9 cellular contexts compared by ENCODE assay signal in genomic region chr9:121059998-121060636, GRCh38. TPM values are rescaled to one million over a fixed set of nuclear protein-coding genes. Genes with fewer than 3 reads are reported as not detected.
A peak's percentile ranks its signal among the peaks of the same experiment; 100 is the strongest.
DNase-seq lines count a peak whose midpoint lies in the region; ATAC-seq, FAIRE-seq and TF ChIP-seq lines count a peak whose summit lies in the region.
"Had no signal": no experiment of that assay in that cellular context is flagged by ENCODE, and none has a peak within 500 bp of the region (broad histone marks: within the 10 kb centered on the region; RNA-seq: fewer than 3 reads in every experiment).

No MANE protein-coding gene starts in this region.

- no peak overlapping the region for H3K27ac ChIP-seq in CD4-positive, alpha-beta T cell (ENCODE audit: low read depth, low read length)
- H3K27ac ChIP-seq in right atrium auricular region (no peak overlapping the region), small intestine (ENCODE audit: low read depth in 1 of 2, low read length in 1 of 2) (no peak overlapping the region)

- DNase-seq in CD4-positive, alpha-beta T cell = peak in 3 of 10 experiments; percentile 9 to 15 (median 12)
- DNase-seq in GM13977 (ENCODE audit: low spot score) (peak; percentile 43), NCI-H226 (peak; percentile 47), adipocyte (ENCODE audit: low read depth) (peak; percentile 92), right atrium auricular region (ENCODE audit: low spot score) (no peak), small intestine (peak; percentile 73)
- DNase-seq in T-helper 2 cell treated with Interferon-gamma antibody and Interleukin-4, amounts not matched to agents 5 μg/mL and 100 μg/mL, for 36 hours (ENCODE audit: low spot score) = no peak
- DNase-seq: right cardiac atrium had no signal

- intact Hi-C loops in CD4-positive, alpha-beta T cell (cut with DNase I, micrococcal nuclease) = loop anchor here (1.0 to 10.0 kb wide), 6 partner anchors 115 to 438 kb away; no protein-coding TSS in a partner anchor

- peak; percentile 77 for TF ChIP-seq CTCF in CD4-positive, alpha-beta T cell (IDR thresholded peaks at IDR 0.05)
- TF ChIP-seq CTCF in GM13977 (IDR thresholded peaks at IDR 0.05; ENCODE audit: extremely low read depth, insufficient read depth, missing control alignments) (peak; percentile 67), right atrium auricular region (IDR thresholded peaks at IDR 0.05) (peak; percentile 59 to 81)

- H3K4me3 ChIP-seq in adipocyte (ENCODE audit: low read length) (peak overlapping the region; percentile 39), right atrium auricular region (no peak overlapping the region), small intestine (ENCODE audit: low read depth in 1 of 2, low read length in 2 of 2) (no peak overlapping the region)

- H3K27ac Mint-ChIP-seq in CD4-positive, alpha-beta T cell = no peak overlapping the region
- H3K27ac Mint-ChIP-seq in T-helper 2 cell treated with Interferon-gamma antibody and Interleukin-4, amounts not matched to agents 5 μg/mL and 100 μg/mL, for 36 hours = no peak overlapping the region

- POLR2A ChIA-PET in CD4-positive, alpha-beta T cell (lab: Charles Lee) = interaction anchor here (0.6 to 2.6 kb wide), 7 partner anchors 11 to 395 kb away, joined by 4 to 20 read pairs (median 6); partner anchors contain the start of genes FBXW2 and RAB14

- H3K27me3 Mint-ChIP-seq in CD4-positive, alpha-beta T cell = no peaks in the 10 kb centered on the region
- peaks cover 5% of the 10 kb centered on the region for H3K27me3 Mint-ChIP-seq in T-helper 2 cell treated with Interferon-gamma antibody and Interleukin-4, amounts not matched to agents 5 μg/mL and 100 μg/mL, for 36 hours (ENCODE audit: low read depth)

- whole genome bisulfite sequencing in small intestine, 3 donors = 13 to 20% (median 19%) methylated on average over 6 of the region's 6 CpGs

- FAIRE-seq in small intestine (lab: Jason Lieb, UNC) = no peak

- in situ Hi-C loops in GM13977 (cut with MboI; ENCODE audit: low pct_unique_long_range_greater_than_20kb, low sequenced_read_pairs, unreplicated experiment) = loop anchor here (10.0 kb wide), 1 partner anchor 305 kb away; no protein-coding TSS in a partner anchor

- H3K36me3 ChIP-seq in adipocyte (ENCODE audit: control insufficient read depth, insufficient read depth, low read length, severe bottlenecking) (no peaks in the 10 kb centered on the region), right atrium auricular region (no peaks in the 10 kb centered on the region), small intestine (ENCODE audit: control insufficient read depth in 2 of 2, insufficient read depth in 2 of 2, low read length in 2 of 2) (no peaks in the 10 kb centered on the region)

- no peak for ATAC-seq in CD4-positive, alpha-beta T cell (ENCODE audit: poor library complexity)
- ATAC-seq in HG02588 (IDR thresholded peaks at IDR 0.05; ENCODE audit: unreplicated experiment) = no peak

- H3K4me3 Mint-ChIP-seq in CD4-positive, alpha-beta T cell = no peak overlapping the region
- no peak overlapping the region for H3K4me3 Mint-ChIP-seq in T-helper 2 cell treated with Interferon-gamma antibody and Interleukin-4, amounts not matched to agents 5 μg/mL and 100 μg/mL, for 36 hours

- peaks cover 3% of the 10 kb centered on the region for H3K4me1 ChIP-seq in adipocyte (ENCODE audit: control insufficient read depth, insufficient read depth, low read length)
- H3K4me1 ChIP-seq in right atrium auricular region = no peaks in the 10 kb centered on the region
- no peaks in the 10 kb centered on the region for H3K4me1 ChIP-seq in small intestine (ENCODE audit: control insufficient read depth in 2 of 2, insufficient read depth in 1 of 2, low read depth in 1 of 2, low read length in 1 of 2)

- H3K9ac ChIP-seq in adipocyte (ENCODE audit: low read length) = no peak overlapping the region

- H3K27me3 ChIP-seq in CD4-positive, alpha-beta T cell (ENCODE audit: control insufficient read depth, insufficient read depth, low read length) = no peaks in the 10 kb centered on the region
- H3K27me3 ChIP-seq in adipocyte (replicated peaks; ENCODE audit: control insufficient read depth, insufficient read depth, low read length) (no peaks in the 10 kb centered on the region), right atrium auricular region (no peaks in the 10 kb centered on the region), small intestine (ENCODE audit: control insufficient read depth in 2 of 2, insufficient read depth in 2 of 2, low read length in 2 of 2) (no peaks in the 10 kb centered on the region)

- no peaks in the 10 kb centered on the region for H3K36me3 Mint-ChIP-seq in CD4-positive, alpha-beta T cell (ENCODE audit: low read depth)
- no peaks in the 10 kb centered on the region for H3K36me3 Mint-ChIP-seq in T-helper 2 cell treated with Interferon-gamma antibody and Interleukin-4, amounts not matched to agents 5 μg/mL and 100 μg/mL, for 36 hours (ENCODE audit: low read depth)

- peaks cover 18% of the 10 kb centered on the region for H3K4me1 Mint-ChIP-seq in CD4-positive, alpha-beta T cell (ENCODE audit: low read depth)
- peaks cover 19% of the 10 kb centered on the region for H3K4me1 Mint-ChIP-seq in T-helper 2 cell treated with Interferon-gamma antibody and Interleukin-4, amounts not matched to agents 5 μg/mL and 100 μg/mL, for 36 hours (ENCODE audit: low read depth)

- H3K9me3 Mint-ChIP-seq in CD4-positive, alpha-beta T cell = peaks cover 2% of the 10 kb centered on the region
- H3K9me3 Mint-ChIP-seq in T-helper 2 cell treated with Interferon-gamma antibody and Interleukin-4, amounts not matched to agents 5 μg/mL and 100 μg/mL, for 36 hours = peaks cover 8% of the 10 kb centered on the region

- peaks cover 3% of the 10 kb centered on the region for H3K9me3 ChIP-seq in CD4-positive, alpha-beta T cell (ENCODE audit: control insufficient read depth, low read length)
- H3K9me3 ChIP-seq in adipocyte (ENCODE audit: control insufficient read depth, low read length) (peaks cover 8% of the 10 kb centered on the region), right atrium auricular region (peaks cover 0 to 9% of the 10 kb centered on the region in 2 donors), small intestine (ENCODE audit: control insufficient read depth, low read depth) (no peaks in the 10 kb centered on the region)

- CTCF ChIA-PET in CD4-positive, alpha-beta T cell (lab: Charles Lee) = interaction anchor here (0.6 to 1.2 kb wide), 8 partner anchors 8 to 304 kb away, joined by 3 to 5 read pairs (median 4); partner anchors contain the start of gene RAB14

RNA-seq across cellular contexts. Expression of gene C5, which starts 10.0 kb away (rescaled TPM):
- total RNA-seq in CD4-positive, alpha-beta T cell = 1 to 10 TPM in 1 of 2 experiments, under 1 TPM in 1; 0.89 to 1.3 TPM
- 1 to 10 TPM in 1 of 2 donors, under 1 TPM in 1; 0.82 to 1.1 TPM for total RNA-seq in right atrium auricular region
- 1 to 10 TPM; 4.1 to 8.7 (median 6.2) TPM for polyA plus RNA-seq in small intestine

RNA-seq across cellular contexts. Expression of gene CNTRL, which starts 14.6 kb away (rescaled TPM):
- total RNA-seq in CD4-positive, alpha-beta T cell = 10 to 100 TPM; 35.1 to 38.1 TPM
- total RNA-seq in right atrium auricular region = 1 to 10 TPM; 3.3 to 6.0 TPM
- 1 to 10 TPM; 1.9 to 6.8 (median 2.2) TPM for polyA plus RNA-seq in small intestine

Comparison
In these comparisons a context has a peak if more than half of its experiments do, and no peak if none do; other contexts are left out.
1. DNase-seq: peak in GM13977 (single experiment), NCI-H226 (single experiment), adipocyte (single experiment) and small intestine (single experiment); none in right atrium auricular region (single experiment) and T-helper 2 cell treated with Interferon-gamma antibody and Interleukin-4, amounts not matched to agents 5 μg/mL and 100 μg/mL, for 36 hours (single experiment).
2. RNA of gene CNTRL, which starts 14.6 kb away (total RNA-seq): 35.1 to 38.1 TPM in CD4-positive, alpha-beta T cell; 3.3 to 6.0 TPM in right atrium auricular region; every median in the first group is over 4 times any median in the second.
3. Peak in every context shown above with its lines, with median percentiles within 50 percentile points of each other: CTCF ChIP-seq.